ENCODE assay signal across 1 cellular context in the genomic region with DNA sequence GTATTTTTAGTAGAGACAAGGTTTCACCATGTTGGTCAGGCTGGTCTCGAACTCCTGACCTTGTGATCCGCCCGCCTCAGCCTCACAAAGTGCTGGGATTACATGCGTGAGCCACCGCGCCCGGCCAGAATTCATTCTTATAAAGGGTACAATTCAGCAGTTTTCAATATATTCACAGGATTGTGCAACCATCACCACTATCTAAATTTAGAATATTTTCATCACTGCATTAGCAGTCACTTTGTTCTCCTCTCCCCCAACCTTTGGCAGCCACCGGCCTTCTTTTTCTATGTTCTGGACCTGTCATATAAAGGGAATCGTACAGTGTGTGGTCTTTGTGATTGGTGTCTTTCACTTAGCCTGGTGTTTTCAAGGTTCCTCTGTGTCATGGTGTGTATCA.
TF ChIP-seq lines count a peak whose summit lies in the region.

No MANE protein-coding gene starts in this region.

TF ChIP-seq in K562, 482 proteins besides CTCF, POLR2A, EP300 and RAD21 (continued from another document):
- TF ChIP-seq ZNF79 (CRISPR knock-in tag; IDR thresholded peaks at IDR 0.05; ENCODE audit: low read depth) (no peak), TSHZ1 (CRISPR knock-in tag; IDR thresholded peaks at IDR 0.05) (no peak)
